ENCODE assay signal across 8 cellular contexts in the genomic region with DNA sequence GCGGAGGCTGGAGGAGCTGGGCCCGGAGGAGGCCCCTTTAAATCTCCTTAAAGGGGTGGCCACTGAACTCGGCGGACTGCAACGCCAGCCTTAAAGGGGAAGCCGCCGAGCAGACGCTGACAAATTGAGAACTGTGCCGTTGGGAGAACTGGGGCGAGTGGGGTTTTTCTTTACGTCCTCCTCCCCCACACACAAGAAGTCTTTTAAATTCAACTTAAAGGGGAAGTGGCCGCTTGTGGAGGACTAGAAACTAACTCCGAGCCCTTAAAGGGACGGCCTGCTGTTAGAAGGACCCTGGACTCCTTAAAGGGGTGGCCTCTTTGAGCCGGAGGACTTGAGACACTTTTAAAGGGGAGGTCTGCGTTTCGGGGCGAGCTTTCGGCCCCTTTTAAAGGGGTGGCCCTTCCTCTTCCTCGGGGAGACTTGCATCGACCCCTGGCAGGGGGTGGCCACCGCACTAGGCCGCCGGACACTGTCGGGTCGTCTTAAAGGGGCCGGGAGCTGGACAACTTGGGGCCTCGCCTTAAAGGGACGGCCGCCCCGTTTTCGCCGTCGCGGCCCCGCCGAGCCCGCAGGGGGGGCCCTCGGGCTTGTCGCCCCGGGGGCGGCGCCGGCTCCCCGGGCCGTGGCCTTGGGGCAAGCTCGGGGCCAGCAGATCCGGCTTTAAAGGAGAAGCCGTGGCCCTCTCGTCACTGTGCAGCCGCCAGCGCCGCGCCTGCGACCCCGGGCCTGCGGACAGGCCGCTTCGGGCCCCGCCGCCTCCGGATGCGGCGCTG. TPM values are rescaled to one million over a fixed set of nuclear protein-coding genes. Genes with fewer than 3 reads are reported as not detected.
DNase-seq lines count a peak whose midpoint lies in the region; ATAC-seq lines count a peak whose summit lies in the region.

No MANE protein-coding gene starts in this region.

- peaks cover 27 to 52% (median 49%) of the 10 kb centered on the region in 4 donors for H3K4me1 Mint-ChIP-seq in naive thymus-derived CD8-positive, alpha-beta T cell

- POLR2A ChIA-PET in naive thymus-derived CD8-positive, alpha-beta T cell (lab: Charles Lee): interaction anchor here (0.5 to 4.0 kb wide), 49 partner anchors 8 to 1800 kb away, joined by 3 to 101 read pairs (median 5); partner anchors contain the start of genes ALDOA, CORO1A, DCTPP1 and FBXL19

- H3K4me3 ChIP-seq in aorta (ENCODE audit: low read length in 2 of 2): peak overlapping the region; percentile 94 to 97

- peaks cover 5 to 66% (median 21%) of the 10 kb centered on the region in 3 donors for H3K36me3 Mint-ChIP-seq in naive thymus-derived CD8-positive, alpha-beta T cell

- H3K27ac Mint-ChIP-seq in naive thymus-derived CD8-positive, alpha-beta T cell: peak overlapping the region; percentile 99 to 100 (median 100)

- peak overlapping the region; percentile 81 to 91 for H3K27ac ChIP-seq in aorta (ENCODE audit: low read depth in 1 of 2, low read length in 2 of 2)

- ATAC-seq in GM19035 (IDR thresholded peaks at IDR 0.05; ENCODE audit: unreplicated experiment): peak; percentile 27
- ATAC-seq in HG03280 (IDR thresholded peaks at IDR 0.05; ENCODE audit: unreplicated experiment): peak; percentile 30
- peak in 1 of 2 donors; percentile 3 for ATAC-seq in naive thymus-derived CD8-positive, alpha-beta T cell
- ATAC-seq in aorta (ENCODE audit: low FRiP score): peak; percentile 68

- H3K9me3 Mint-ChIP-seq in naive thymus-derived CD8-positive, alpha-beta T cell: no peaks in the 10 kb centered on the region

- intact Hi-C loops in aorta (cut with DNase I): loop anchor here (1.0 to 10.0 kb wide), 6 partner anchors 9 to 284 kb away; partner anchors contain the start of genes FBXL19 (in 1 of the 2), MYL11 (in 1 of the 2), PRR14 (in 1 of the 2) and SEPHS2 (in 1 of the 2)

- peak overlapping the region; percentile 90 to 99 (median 94) for H3K4me3 Mint-ChIP-seq in naive thymus-derived CD8-positive, alpha-beta T cell

- H3K9me3 ChIP-seq in aorta (ENCODE audit: control insufficient read depth, low read length): no peaks in the 10 kb centered on the region

- H3K36me3 ChIP-seq in aorta (ENCODE audit: control insufficient read depth in 1 of 2, insufficient read depth in 2 of 2, low read length in 1 of 2): peaks cover 0 to 13% of the 10 kb centered on the region in 2 donors

- H3K27me3 ChIP-seq in aorta (ENCODE audit: control insufficient read depth in 1 of 2, insufficient read depth in 2 of 2, low read length in 1 of 2): no peaks in the 10 kb centered on the region

- in situ Hi-C loops in Caki2 (cut with HindIII; ENCODE audit: low pct_unique_long_range_greater_than_20kb, low sequenced_read_pairs): no loop called here

- WGBS in aorta, 2 donors: 0 to 1% methylated on average over 58 to 64 of the region's 64 CpGs

- DNase-seq in Caki2 (ENCODE audit: low read depth) (peak; percentile 100), NCI-H446 treated with DMSO at 0.1 percent for 48 hours (lab: John Stamatoyannopoulos, UW) (peak; percentile 93), fibroblast of the conjunctiva (ENCODE audit: low read depth) (peak; percentile 96), aorta (peak; percentile 88 to 91)
- DNase-seq in activated CD8-positive, alpha-beta memory T cell treated with anti-CD3 and anti-CD28 coated beads, Interleukin-2, amount 50 U/mL, for 24 hours (ENCODE audit: extremely low read depth): peak; percentile 83
- peak in 3 of 10 donors; percentile 60 to 100 (median 96) for DNase-seq in naive thymus-derived CD8-positive, alpha-beta T cell

- no peaks in the 10 kb centered on the region for H3K4me1 ChIP-seq in aorta (ENCODE audit: control insufficient read depth in 1 of 2, insufficient read depth in 2 of 2, low read length in 2 of 2)

- no peaks in the 10 kb centered on the region for H3K27me3 Mint-ChIP-seq in naive thymus-derived CD8-positive, alpha-beta T cell

RNA-seq across cellular contexts. Expression of gene FBRS, which starts 0.7 kb away (rescaled TPM):
- 18.2 and 19.7 TPM in 2 replicates for total RNA-seq in Caki2 (2014; rRNA removed; shearing (Covaris generic); ENCODE audit: low replicate concordance)
- 100 to 1,000 TPM; 208 to 221 TPM for total RNA-seq in naive thymus-derived CD8-positive, alpha-beta T cell
- 1 to 10 TPM; 3.2 to 8.0 (median 4.4) TPM for polyA plus RNA-seq in naive thymus-derived CD8-positive, alpha-beta T cell
- total RNA-seq in aorta: 10 to 100 TPM; 52.7 to 56.0 TPM
- polyA plus RNA-seq in aorta: 10 to 100 TPM; 15.3 to 47.2 TPM

RNA-seq across cellular contexts. Expression of gene PRR14, which starts 8.2 kb away (rescaled TPM):
- 7.0 and 8.8 TPM in 2 replicates for total RNA-seq in Caki2 (2014; rRNA removed; shearing (Covaris generic); ENCODE audit: low replicate concordance)
- total RNA-seq in naive thymus-derived CD8-positive, alpha-beta T cell: 10 to 100 TPM; 81.4 to 83.8 TPM
- polyA plus RNA-seq in naive thymus-derived CD8-positive, alpha-beta T cell: 10 to 100 TPM; 13.3 to 22.3 (median 15.3) TPM
- total RNA-seq in aorta: 10 to 100 TPM; 50.5 to 53.4 TPM
- 100 to 1,000 TPM in 1 of 2 donors, 10 to 100 TPM in 1; 28.2 to 217 TPM for polyA plus RNA-seq in aorta

RNA-seq across cellular contexts. Expression of gene SRCAP, which starts 40.1 kb away (rescaled TPM):
- 9.4 and 19.0 TPM in 2 replicates for total RNA-seq in Caki2 (2014; rRNA removed; shearing (Covaris generic); ENCODE audit: low replicate concordance)
- 100 to 1,000 TPM; 107 to 110 TPM for total RNA-seq in naive thymus-derived CD8-positive, alpha-beta T cell
- 10 to 100 TPM in 2 of 3 donors, 1 to 10 TPM in 1; 5.2 to 31.3 (median 14.9) TPM for polyA plus RNA-seq in naive thymus-derived CD8-positive, alpha-beta T cell
- total RNA-seq in aorta: 10 to 100 TPM; 55.0 to 66.2 TPM
- 10 to 100 TPM in 1 of 2 donors, 1 to 10 TPM in 1; 7.1 to 14.8 TPM for polyA plus RNA-seq in aorta

RNA-seq across cellular contexts. Expression of gene ZNF689, which starts 48.7 kb away (rescaled TPM):
- total RNA-seq in Caki2 (2014; rRNA removed; shearing (Covaris generic); ENCODE audit: low replicate concordance): 7.0 and 12.0 TPM in 2 replicates
- total RNA-seq in naive thymus-derived CD8-positive, alpha-beta T cell: 10 to 100 TPM; 10.8 to 13.7 TPM
- 10 to 100 TPM in 2 of 3 donors, 1 to 10 TPM in 1; 7.7 to 12.5 (median 11.0) TPM for polyA plus RNA-seq in naive thymus-derived CD8-positive, alpha-beta T cell
- total RNA-seq in aorta: 1 to 10 TPM; 5.7 to 7.1 TPM
- 1 to 10 TPM; 2.9 to 3.3 TPM for polyA plus RNA-seq in aorta
